ENCODE assay signal across 8 cellular contexts in genomic region chr7:105876964-105877601, GRCh38. TPM values are rescaled to one million over a fixed set of nuclear protein-coding genes. Genes with fewer than 3 reads are reported as not detected.
DNase-seq lines count a peak whose midpoint lies in the region; ATAC-seq and TF ChIP-seq lines count a peak whose summit lies in the region.

No MANE protein-coding gene starts in this region.

- CTCF ChIA-PET in mammary epithelial cell (lab: Charles Lee; ENCODE audit: low non-redundant PET), result interaction anchor here (0.8 kb wide), 1 partner anchor 71 kb away, joined by 16 read pairs; no protein-coding TSS in a partner anchor

- TF ChIP-seq CTCF in mammary epithelial cell (conservative IDR thresholded peaks at IDR 0.05 in 1 of 2, IDR thresholded peaks at IDR 0.05 in 1 of 2; ENCODE audit: extremely low read depth in 1 of 2, insufficient read depth in 1 of 2, low read depth in 1 of 2, low read length in 2 of 2), result peak in 1 of 2 donors; percentile 22
- TF ChIP-seq CTCF in kidney epithelial cell (IDR thresholded peaks at IDR 0.05; ENCODE audit: insufficient read depth, low read length, poor library complexity, severe bottlenecking), result no peak
- TF ChIP-seq CTCF in smooth muscle cell (IDR thresholded peaks at IDR 0.05; ENCODE audit: borderline replicate concordance, insufficient read depth, poor library complexity, severe bottlenecking), result no peak

- H3K79me2 ChIP-seq in GM23248 (ENCODE audit: insufficient read depth), result peaks cover 31% of the 10 kb centered on the region
- H3K79me2 ChIP-seq in mammary epithelial cell (ENCODE audit: insufficient read depth, low read length), result peaks cover 16% of the 10 kb centered on the region
- H3K79me2 ChIP-seq in smooth muscle cell (ENCODE audit: low read depth), result peaks cover 15% of the 10 kb centered on the region

- intact Hi-C loops in mammary epithelial cell (cut with micrococcal nuclease), result loop anchor here (1.0 to 5.0 kb wide), 5 partner anchors 45 to 166 kb away; no protein-coding TSS in a partner anchor

- H3K9me3 ChIP-seq in GM23248 (ENCODE audit: low read depth), result no peaks in the 10 kb centered on the region
- H3K9me3 ChIP-seq in mammary epithelial cell (replicated peaks; ENCODE audit: insufficient read depth, low read length), result no peaks in the 10 kb centered on the region
- no peaks in the 10 kb centered on the region for H3K9me3 ChIP-seq in smooth muscle cell (replicated peaks; ENCODE audit: low read depth)

- ATAC-seq in HG02678 (IDR thresholded peaks at IDR 0.05; ENCODE audit: unreplicated experiment), result no peak
- no peak for ATAC-seq in HG03175 (IDR thresholded peaks at IDR 0.05; ENCODE audit: unreplicated experiment)

- H3K27me3 ChIP-seq in GM23248 (replicated peaks; ENCODE audit: insufficient read depth) (no peaks in the 10 kb centered on the region), mammary epithelial cell (ENCODE audit: insufficient read depth, low read length) (no peaks in the 10 kb centered on the region), kidney epithelial cell (ENCODE audit: control insufficient read depth, insufficient read depth, low read length) (no peaks in the 10 kb centered on the region), smooth muscle cell (ENCODE audit: low read depth) (no peaks in the 10 kb centered on the region)

- dilution Hi-C loops in mammary epithelial cell (cut with HindIII; ENCODE audit: low sequenced_read_pairs), result no loop called here

- H3K4me1 ChIP-seq in GM23248 (ENCODE audit: insufficient read depth) (peaks cover 12% of the 10 kb centered on the region; the same call in 1 of the 2 replicates), mammary epithelial cell (ENCODE audit: insufficient read depth, low read length) (peaks cover 17% of the 10 kb centered on the region), smooth muscle cell (ENCODE audit: low read depth) (peaks cover 8% of the 10 kb centered on the region)

- H3F3A ChIP-seq in GM23248 (ENCODE audit: insufficient read depth), result no peaks in the 10 kb centered on the region
- H3F3A ChIP-seq in smooth muscle cell (ENCODE audit: low read depth), result no peaks in the 10 kb centered on the region

- H3K4me3 ChIP-seq in GM23248 (peak overlapping the region; percentile 86), mammary epithelial cell (replicated peaks in 1 of 3; ENCODE audit: insufficient read depth in 1 of 3, low read depth in 2 of 3, low read length in 3 of 3) (peak overlapping the region; percentile 72 to 81 (median 74)), kidney epithelial cell (ENCODE audit: low read depth, low read length) (peak overlapping the region; percentile 69), smooth muscle cell (peak overlapping the region; percentile 91)

- H3K4me2 ChIP-seq in GM23248 (ENCODE audit: unreplicated experiment), result peak overlapping the region; percentile 98
- peak overlapping the region; percentile 98 for H3K4me2 ChIP-seq in mammary epithelial cell (ENCODE audit: insufficient read depth, low read depth, low read length)
- peak overlapping the region; percentile 100 for H3K4me2 ChIP-seq in smooth muscle cell

- H3K27ac ChIP-seq in GM23248 (no peak overlapping the region), mammary epithelial cell (ENCODE audit: insufficient read depth, low read depth, low read length) (peak overlapping the region; percentile 0), smooth muscle cell (ENCODE audit: low read depth) (no peak overlapping the region)

- peak; percentile 43 for DNase-seq in AG08395 (ENCODE audit: low spot score)
- peak; percentile 71 for DNase-seq in GM23248
- peak; percentile 29 for DNase-seq in mammary epithelial cell
- DNase-seq in kidney epithelial cell (ENCODE audit: low read depth), result no peak
- DNase-seq in smooth muscle cell (lab: John Stamatoyannopoulos, UW; ENCODE audit: unreplicated experiment), result peak; percentile 39

- H2AFZ ChIP-seq in GM23248, result peak overlapping the region; percentile 90
- H2AFZ ChIP-seq in mammary epithelial cell (ENCODE audit: low read depth, low read length), result peak overlapping the region; percentile 97
- H2AFZ ChIP-seq in smooth muscle cell (ENCODE audit: low read depth), result peak overlapping the region; percentile 99

- BruUV-seq in mammary epithelial cell (replicated peaks; lab: Mats Ljungman, UMichigan), result no TSS peak

- H3K9me2 ChIP-seq in GM23248 (ENCODE audit: insufficient read depth), result no peaks in the 10 kb centered on the region

- no peaks in the 10 kb centered on the region for H4K20me1 ChIP-seq in GM23248 (ENCODE audit: insufficient read depth)
- no peaks in the 10 kb centered on the region for H4K20me1 ChIP-seq in mammary epithelial cell (ENCODE audit: insufficient read depth, low read length)
- no peaks in the 10 kb centered on the region for H4K20me1 ChIP-seq in smooth muscle cell (ENCODE audit: low read depth)

- H3K9ac ChIP-seq in GM23248 (peak overlapping the region; percentile 76), mammary epithelial cell (ENCODE audit: insufficient read depth, low read length) (peak overlapping the region; percentile 25), smooth muscle cell (ENCODE audit: low read depth) (no peak overlapping the region)

- in situ Hi-C loops in GM23248 (cut with MboI), result no loop called here
- in situ Hi-C loops in mammary epithelial cell (cut with MboI; ENCODE audit: low sequenced_read_pairs in 2 of 2), result loop anchor here in 1 of 2 donors (10.0 to 25.0 kb wide), 2 partner anchors 112 to 135 kb away; no protein-coding TSS in a partner anchor

- H3K36me3 ChIP-seq in GM23248 (ENCODE audit: low read depth) (no peaks in the 10 kb centered on the region), mammary epithelial cell (ENCODE audit: insufficient read depth, low read length) (no peaks in the 10 kb centered on the region), kidney epithelial cell (ENCODE audit: control insufficient read depth, insufficient read depth, low read length) (no peaks in the 10 kb centered on the region), smooth muscle cell (ENCODE audit: low read depth) (no peaks in the 10 kb centered on the region)

- 0 to 1% methylated on average over 27 to 35 of the region's 42 CpGs for WGBS in GM23248 (ENCODE audit: low coverage in 1 of 2, low lambda C conversion rate in 2 of 2, missing lambda C conversion rate in 2 of 2), 2 experiments
- under 1% methylated on average over 15 of the region's 42 CpGs for WGBS in mammary epithelial cell (ENCODE audit: low coverage, missing lambda C conversion rate)
- 2% methylated on average over 39 of the region's 42 CpGs for WGBS in smooth muscle cell (ENCODE audit: low lambda C conversion rate)

TF ChIP-seq in PFSK-1, 5 proteins besides CTCF, POLR2A, EP300 and RAD21:
- TF ChIP-seq POLR2AphosphoS5 (IDR thresholded peaks at IDR 0.05; ENCODE audit: low read depth, low read length), result 0 out of 2 replicates have a peak, but pooled peaks have one; percentile 9
- TF ChIP-seq REST (IDR thresholded peaks at IDR 0.05; ENCODE audit: insufficient read depth in 1 of 2, low read depth in 2 of 2, low read length in 2 of 2), result no peak

RNA-seq across cellular contexts. Expression of gene ATXN7L1, which starts 0.7 kb away (rescaled TPM):
- total RNA-seq in GM23248 (2014; rRNA removed; shearing (Covaris generic)), result 3.4 and 3.7 TPM in 2 replicates
- polyA plus RNA-seq in GM23248 (2016; fragmentation: Nextera tagmentation; extraction: Ambion mirVana) (4.5 and 4.9 TPM in 2 replicates), mammary epithelial cell (2.4 TPM), smooth muscle cell (4.4 and 7.3 TPM in 2 replicates)
- polyA plus RNA-seq in PFSK-1 (2012; ENCODE audit: insufficient read length, low read depth), result 4.6 TPM
- total RNA-seq in mammary epithelial cell (10 to 100 TPM in 1 of 2 donors, 1 to 10 TPM in 1; 5.8 to 10.9 TPM), kidney epithelial cell (2.4 and 3.1 TPM in 2 replicates), smooth muscle cell (3.3 and 16.3 TPM in 2 replicates)
- 2.3 TPM for polyA minus RNA-seq in mammary epithelial cell
